In genomic region chr7:95245828-95246227, GRCh38 we compare ENCODE assay signal across 19 cellular contexts.
A peak's percentile ranks its signal among the peaks of the same experiment; 100 is the strongest.
DNase-seq lines count a peak whose midpoint lies in the region; ATAC-seq and TF ChIP-seq lines count a peak whose summit lies in the region.
"Had no signal": no experiment of that assay in that cellular context is flagged by ENCODE, and none has a peak within 500 bp of the region (broad histone marks: within the 10 kb centered on the region; RNA-seq: fewer than 3 reads in every experiment).

No MANE protein-coding gene starts in this region.

- CTCF ChIA-PET in CD8-positive, alpha-beta T cell (lab: Charles Lee), result no interaction called here

- H3K18ac ChIP-seq in neuronal stem cell (ENCODE audit: low read length), result peak overlapping the region; percentile 39

- H3K36me3 ChIP-seq in neuronal stem cell (replicated peaks in 1 of 2; ENCODE audit: control insufficient read depth in 2 of 2, insufficient read depth in 2 of 2, low read length in 2 of 2) (no peaks in the 10 kb centered on the region), upper lobe of right lung (no peaks in the 10 kb centered on the region)
- no peaks in the 10 kb centered on the region for H3K36me3 ChIP-seq in CD8-positive, alpha-beta T cell (ENCODE audit: insufficient read depth, low read length)
- H3K36me3 ChIP-seq: BLaER1 treated with 17β-estradiol and CSF1 and Interleukin-3, amounts not matched to agents 10 nM and 100 nM; MG63 had no signal

- no peak overlapping the region for H3K4me3 Mint-ChIP-seq in stimulated activated naive CD8-positive, alpha-beta T cell treated with anti-CD3 and anti-CD28 coated beads, Interleukin-15, amount 100 ng/mL, for 72 hours
- no peak overlapping the region for H3K4me3 Mint-ChIP-seq in CD8-positive, alpha-beta T cell
- H3K4me3 Mint-ChIP-seq in activated T-helper 17 cell treated with anti-CD3 and anti-CD28 coated beads, Interleukin-2, amount 50 U/mL, for 72 hours, result no peak overlapping the region
- H3K4me3 Mint-ChIP-seq: CD4-positive, alpha-beta memory T cell had no signal

- no peak overlapping the region for H3K4me2 ChIP-seq in neuronal stem cell (ENCODE audit: insufficient read depth, low read length, poor library complexity, severe bottlenecking)
- H3K4me2 ChIP-seq: BLaER1 treated with 17β-estradiol and CSF1 and Interleukin-3, amounts not matched to agents 10 nM and 100 nM had no signal

- H3K4me1 Mint-ChIP-seq in stimulated activated naive CD8-positive, alpha-beta T cell treated with anti-CD3 and anti-CD28 coated beads, Interleukin-15, amount 100 ng/mL, for 72 hours, result no peaks in the 10 kb centered on the region
- H3K4me1 Mint-ChIP-seq in CD8-positive, alpha-beta T cell (ENCODE audit: low read depth), result no peaks in the 10 kb centered on the region
- H3K4me1 Mint-ChIP-seq in activated T-helper 17 cell treated with anti-CD3 and anti-CD28 coated beads, Interleukin-2, amount 50 U/mL, for 72 hours, result no peaks in the 10 kb centered on the region
- H3K4me1 Mint-ChIP-seq: CD4-positive, alpha-beta memory T cell had no signal

- H3K9me3 ChIP-seq in neuronal stem cell (replicated peaks in 1 of 2; ENCODE audit: control insufficient read depth in 2 of 2, insufficient read depth in 1 of 2, low read depth in 1 of 2, low read length in 2 of 2) (no peaks in the 10 kb centered on the region), upper lobe of right lung (no peaks in the 10 kb centered on the region)
- no peaks in the 10 kb centered on the region for H3K9me3 ChIP-seq in CD8-positive, alpha-beta T cell (ENCODE audit: low read length)
- H3K9me3 ChIP-seq: BLaER1 treated with 17β-estradiol and CSF1 and Interleukin-3, amounts not matched to agents 10 nM and 100 nM; MG63 had no signal

- H2BK120ac ChIP-seq in neuronal stem cell (ENCODE audit: low read depth, low read length), result no peak overlapping the region

- no peak overlapping the region for H4K91ac ChIP-seq in neuronal stem cell (ENCODE audit: low read depth, low read length, poor library complexity)

- no peak overlapping the region for H3K27ac Mint-ChIP-seq in stimulated activated naive CD8-positive, alpha-beta T cell treated with anti-CD3 and anti-CD28 coated beads, Interleukin-15, amount 100 ng/mL, for 72 hours
- no peak overlapping the region for H3K27ac Mint-ChIP-seq in CD8-positive, alpha-beta T cell
- no peak overlapping the region for H3K27ac Mint-ChIP-seq in activated T-helper 17 cell treated with anti-CD3 and anti-CD28 coated beads, Interleukin-2, amount 50 U/mL, for 72 hours
- H3K27ac Mint-ChIP-seq: CD4-positive, alpha-beta memory T cell had no signal

- H3K27me3 ChIP-seq in neuronal stem cell (ENCODE audit: control insufficient read depth in 3 of 3, insufficient read depth in 3 of 3, low read depth in 1 of 3, low read length in 3 of 3) (no peaks in the 10 kb centered on the region), upper lobe of right lung (no peaks in the 10 kb centered on the region)
- H3K27me3 ChIP-seq in CD8-positive, alpha-beta T cell (ENCODE audit: insufficient read depth, low read length), result no peaks in the 10 kb centered on the region
- H3K27me3 ChIP-seq: BLaER1 treated with 17β-estradiol and CSF1 and Interleukin-3, amounts not matched to agents 10 nM and 100 nM; MG63 had no signal

- no peak overlapping the region for H2AK5ac ChIP-seq in neuronal stem cell (ENCODE audit: low read depth, low read length)

- no peak overlapping the region for H3K4ac ChIP-seq in neuronal stem cell (ENCODE audit: low read length)

- intact Hi-C loops in upper lobe of right lung (cut with DNase I), result no loop called here
- intact Hi-C loops in CD8-positive, alpha-beta T cell (cut with DNase I, micrococcal nuclease), result loop anchor here in 1 of 2 experiments (5.0 kb wide), 1 partner anchor 799 kb away; no protein-coding TSS in a partner anchor

- no peak overlapping the region for H4K8ac ChIP-seq in neuronal stem cell (ENCODE audit: low read depth, low read length)

- H2BK12ac ChIP-seq in neuronal stem cell (ENCODE audit: low read length), result no peak overlapping the region

- H2AFZ ChIP-seq in neuronal stem cell (ENCODE audit: low read length), result no peak overlapping the region

- H3K4me3 ChIP-seq in neuronal stem cell (ENCODE audit: low read length in 2 of 2) (no peak overlapping the region), upper lobe of right lung (no peak overlapping the region)
- no peak overlapping the region for H3K4me3 ChIP-seq in CD8-positive, alpha-beta T cell (ENCODE audit: low read depth, low read length)
- H3K4me3 ChIP-seq: BLaER1 treated with 17β-estradiol and CSF1 and Interleukin-3, amounts not matched to agents 10 nM and 100 nM; MG63 had no signal

- no peak for DNase-seq in stimulated activated naive CD8-positive, alpha-beta T cell treated with anti-CD3 and anti-CD28 coated beads, Interleukin-15, amount 100 ng/mL, for 72 hours
- DNase-seq in stimulated activated naive CD8-positive, alpha-beta T cell treated with anti-CD3 and anti-CD28 coated beads, Interleukin-15, Interleukin-2, amounts not matched to agents 100 U/mL and 50 U/mL, for 24 hours, result no peak
- DNase-seq in iPS-NIHi11 (ENCODE audit: low spot score) (peak; percentile 9), neuronal stem cell (ENCODE audit: low spot score) (no peak), upper lobe of right lung (no peak), KBM-7 (no peak)
- DNase-seq in CD8-positive, alpha-beta T cell, result no peak
- DNase-seq: ACHN; CD4-positive, alpha-beta memory T cell; DND-41; MG63; NCI-H1930; NCI-H2227 treated with DMSO at 0.1 percent for 48 hours; NCI-H524; NCI-H774 had no signal

- no peaks in the 10 kb centered on the region for H3K79me1 ChIP-seq in neuronal stem cell (ENCODE audit: low read depth, low read length)

- H3K4me1 ChIP-seq in neuronal stem cell (ENCODE audit: control insufficient read depth in 2 of 2, insufficient read depth in 1 of 2, low read depth in 1 of 2, low read length in 2 of 2) (peaks cover 4 to 9% of the 10 kb centered on the region in 2 donors), upper lobe of right lung (no peaks in the 10 kb centered on the region)
- no peaks in the 10 kb centered on the region for H3K4me1 ChIP-seq in CD8-positive, alpha-beta T cell (ENCODE audit: insufficient read depth, low read length)
- H3K4me1 ChIP-seq: BLaER1 treated with 17β-estradiol and CSF1 and Interleukin-3, amounts not matched to agents 10 nM and 100 nM had no signal

- POLR2A ChIA-PET in CD8-positive, alpha-beta T cell (lab: Charles Lee), result no interaction called here

- H3K9me3 Mint-ChIP-seq in stimulated activated naive CD8-positive, alpha-beta T cell treated with anti-CD3 and anti-CD28 coated beads, Interleukin-15, amount 100 ng/mL, for 72 hours, result no peaks in the 10 kb centered on the region
- no peaks in the 10 kb centered on the region for H3K9me3 Mint-ChIP-seq in CD8-positive, alpha-beta T cell
- no peaks in the 10 kb centered on the region for H3K9me3 Mint-ChIP-seq in activated T-helper 17 cell treated with anti-CD3 and anti-CD28 coated beads, Interleukin-2, amount 50 U/mL, for 72 hours
- H3K9me3 Mint-ChIP-seq: CD4-positive, alpha-beta memory T cell had no signal

- H3K9ac ChIP-seq in neuronal stem cell (ENCODE audit: low read depth, low read length, poor library complexity), result no peak overlapping the region
- H3K9ac ChIP-seq: BLaER1 treated with 17β-estradiol and CSF1 and Interleukin-3, amounts not matched to agents 10 nM and 100 nM had no signal

- H3K36me3 Mint-ChIP-seq in CD8-positive, alpha-beta T cell, result no peaks in the 10 kb centered on the region
- H3K36me3 Mint-ChIP-seq in activated T-helper 17 cell treated with anti-CD3 and anti-CD28 coated beads, Interleukin-2, amount 50 U/mL, for 72 hours (ENCODE audit: low read depth), result no peaks in the 10 kb centered on the region
- H3K36me3 Mint-ChIP-seq: CD4-positive, alpha-beta memory T cell had no signal

- TF ChIP-seq CTCF in upper lobe of right lung (IDR thresholded peaks at IDR 0.05), result no peak
- no peak for TF ChIP-seq CTCF in CD8-positive, alpha-beta T cell (IDR thresholded peaks at IDR 0.05)

- H3K23ac ChIP-seq in neuronal stem cell (ENCODE audit: low read depth, low read length, poor library complexity), result no peak overlapping the region

- H2BK15ac ChIP-seq in neuronal stem cell (ENCODE audit: low read length), result no peak overlapping the region

- no peak overlapping the region for H3K14ac ChIP-seq in neuronal stem cell (ENCODE audit: low read length)

- WGBS in neuronal stem cell (ENCODE audit: extremely low coverage in 2 of 2, insufficient read length in 2 of 2, insufficient replicate concordance in 1 of 2), 2 donors, result no CpG with 5 or more reads among the region's 3 CpGs

- H3K27ac ChIP-seq in neuronal stem cell (replicated peaks; ENCODE audit: low read length) (no peak overlapping the region), upper lobe of right lung (no peak overlapping the region)
- H3K27ac ChIP-seq in CD8-positive, alpha-beta T cell (ENCODE audit: low read depth, low read length), result no peak overlapping the region
- H3K27ac ChIP-seq: 22Rv1; BLaER1 treated with 17β-estradiol and CSF1 and Interleukin-3, amounts not matched to agents 10 nM and 100 nM had no signal

- in situ Hi-C loops in KBM-7 (cut with MboI; ENCODE audit: low pct_unique_long_range_greater_than_20kb, low sequenced_read_pairs), result no loop called here

- ATAC-seq in stimulated activated naive CD8-positive, alpha-beta T cell treated with anti-CD3 and anti-CD28 coated beads, Interleukin-15, amount 100 ng/mL, for 72 hours, result peak; percentile 45
- no peak for ATAC-seq in stimulated activated naive CD8-positive, alpha-beta T cell treated with anti-CD3 and anti-CD28 coated beads, Interleukin-15, Interleukin-2, amounts not matched to agents 100 U/mL and 50 U/mL, for 24 hours
- peak; percentile 55 for ATAC-seq in upper lobe of right lung
- ATAC-seq in CD8-positive, alpha-beta T cell, result no peak
- ATAC-seq in activated T-helper 17 cell treated with anti-CD3 and anti-CD28 coated beads, Interleukin-2, amount 50 U/mL, for 72 hours (replicated peaks), result no peak
- ATAC-seq: Panc1 had no signal

- H3K27me3 Mint-ChIP-seq in stimulated activated naive CD8-positive, alpha-beta T cell treated with anti-CD3 and anti-CD28 coated beads, Interleukin-15, amount 100 ng/mL, for 72 hours, result peaks cover 16% of the 10 kb centered on the region
- H3K27me3 Mint-ChIP-seq in CD8-positive, alpha-beta T cell (ENCODE audit: low read depth), result no peaks in the 10 kb centered on the region
- peaks cover 8% of the 10 kb centered on the region for H3K27me3 Mint-ChIP-seq in activated T-helper 17 cell treated with anti-CD3 and anti-CD28 coated beads, Interleukin-2, amount 50 U/mL, for 72 hours

- no peak overlapping the region for H2BK5ac ChIP-seq in neuronal stem cell (ENCODE audit: low read length)

Comparison
In these comparisons a context has a peak if more than half of its experiments do, and no peak if none do; other contexts are left out.
1. ATAC-seq: peak in stimulated activated naive CD8-positive, alpha-beta T cell treated with anti-CD3 and anti-CD28 coated beads, Interleukin-15, amount 100 ng/mL, for 72 hours (single experiment) and upper lobe of right lung (single experiment); none in stimulated activated naive CD8-positive, alpha-beta T cell treated with anti-CD3 and anti-CD28 coated beads, Interleukin-15, Interleukin-2, amounts not matched to agents 100 U/mL and 50 U/mL, for 24 hours (single experiment), CD8-positive, alpha-beta T cell (single experiment) and activated T-helper 17 cell treated with anti-CD3 and anti-CD28 coated beads, Interleukin-2, amount 50 U/mL, for 72 hours (single experiment).